ENCODE assay signal across 8 cellular contexts in the genomic region with DNA sequence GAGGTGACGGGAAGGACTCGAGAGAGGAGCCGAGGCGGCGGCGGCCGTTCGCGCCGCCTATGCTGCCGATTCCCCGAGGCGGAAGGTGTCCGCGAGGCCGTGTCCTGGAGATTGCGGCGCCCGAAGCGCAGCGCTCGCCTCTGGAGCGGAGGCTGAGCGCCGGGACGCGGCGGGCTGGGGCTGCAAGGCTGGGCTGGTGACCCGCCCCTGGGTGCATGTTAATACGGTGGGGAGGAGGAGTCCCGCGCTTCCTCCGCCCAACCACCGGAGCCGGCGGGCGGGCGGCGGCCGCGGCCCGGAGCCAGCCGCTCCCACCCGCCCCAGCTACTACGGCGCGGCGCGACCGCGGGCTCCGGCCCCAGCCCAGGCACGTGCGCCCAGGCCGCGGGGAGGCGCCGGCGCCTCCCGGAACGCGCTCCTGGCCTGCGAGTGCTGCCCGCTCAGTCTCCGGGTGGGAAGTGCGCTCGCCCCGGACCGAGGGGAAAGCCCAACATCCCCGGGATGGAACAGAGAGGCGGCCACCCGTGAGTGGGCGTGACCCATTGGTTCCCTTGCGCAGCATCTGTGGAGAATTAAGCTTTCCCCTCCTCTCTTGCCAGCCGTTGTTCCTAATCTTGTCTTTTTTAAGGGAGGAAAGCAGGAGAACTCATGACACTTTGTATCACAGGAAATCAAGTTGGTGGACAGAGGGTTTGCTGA. TPM values are rescaled to one million over a fixed set of nuclear protein-coding genes. Genes with fewer than 3 reads are reported as not detected.
DNase-seq lines count a peak whose midpoint lies in the region; ATAC-seq, FAIRE-seq and TF ChIP-seq lines count a peak whose summit lies in the region.

A gene (minus strand): TSS at position 195 of the 699 bp plus-strand sequence.

- no peak for FAIRE-seq in GM19239 (lab: Jason Lieb, UNC)

- H3K27ac ChIP-seq in SK-N-MC (no peak within 1 kb of the TSS), heart right ventricle (no peak within 1 kb of the TSS), rectal smooth muscle tissue (ENCODE audit: low read depth, low read length) (no peak within 1 kb of the TSS)

- TF ChIP-seq CTCF in GM13976 (IDR thresholded peaks at IDR 0.05; ENCODE audit: borderline replicate concordance, control extremely low read depth, extremely low read depth, insufficient read depth, missing control alignments) (no peak), heart right ventricle (IDR thresholded peaks at IDR 0.05) (no peak)

- 0 to 1% methylated on average over 68 to 75 of the region's 75 CpGs for WGBS in heart right ventricle, 2 donors

- H3K4me3 ChIP-seq in SK-N-MC (peak within 1 kb of the TSS; percentile 71), heart right ventricle (peak within 1 kb of the TSS in 9 of 10 donors; percentile 24 to 47 (median 41)), rectal smooth muscle tissue (ENCODE audit: low read length) (peak within 1 kb of the TSS; percentile 55)

- intact Hi-C loops in heart right ventricle (cut with DNase I) = loop anchor here in 1 of 10 donors (10.0 kb wide), 1 partner anchor 60 kb away; no protein-coding TSS in a partner anchor

- ATAC-seq in HG02571 (IDR thresholded peaks at IDR 0.05; ENCODE audit: unreplicated experiment) = peak; percentile 70
- peak in 5 of 8 donors; percentile 69 to 80 (median 76) for ATAC-seq in heart right ventricle
- no peak for ATAC-seq in HG02973 (IDR thresholded peaks at IDR 0.05; ENCODE audit: unreplicated experiment)

- DNase-seq in GM13976 (ENCODE audit: low spot score) = peak; percentile 58
- DNase-seq in SK-N-MC (ENCODE audit: low read depth, low spot score) = no peak
- DNase-seq in heart right ventricle = peak in 1 of 2 donors; percentile 29
- no peak for DNase-seq in stimulated activated naive CD4-positive, alpha-beta T cell (lab: John Stamatoyannopoulos, UW)
- no peak for DNase-seq in GM19239 (ENCODE audit: insufficient read length, low spot score)

- H3K9ac ChIP-seq in SK-N-MC (ENCODE audit: insufficient read length) (no peak within 1 kb of the TSS), rectal smooth muscle tissue (ENCODE audit: low read length) (no peak within 1 kb of the TSS)

- H3K36me3 ChIP-seq in SK-N-MC (ENCODE audit: insufficient read depth, low read length) (no peaks in the 10 kb centered on the region), heart right ventricle (no peaks in the 10 kb centered on the region), rectal smooth muscle tissue (ENCODE audit: control insufficient read depth, insufficient read depth, low read length) (no peaks in the 10 kb centered on the region)

- H3K27me3 ChIP-seq in heart right ventricle (peaks cover 13 to 82% (median 65%) of the 10 kb centered on the region in 7 donors), rectal smooth muscle tissue (ENCODE audit: control insufficient read depth, insufficient read depth, low read length) (peaks cover 13% of the 10 kb centered on the region)

- in situ Hi-C loops in GM13976 (cut with MboI; ENCODE audit: low sequenced_read_pairs, unreplicated experiment) = no loop called here

- no peaks in the 10 kb centered on the region for H3K9me3 ChIP-seq in SK-N-MC (ENCODE audit: low read depth, low read length)
- H3K9me3 ChIP-seq in heart right ventricle = peaks cover 0 to 3% (median 0%) of the 10 kb centered on the region in 11 donors

- H3K4me1 ChIP-seq in heart right ventricle (peaks cover 0 to 12% (median 7%) of the 10 kb centered on the region in 9 donors), rectal smooth muscle tissue (ENCODE audit: control insufficient read depth, insufficient read depth, low read length) (no peaks in the 10 kb centered on the region)

RNA-seq across cellular contexts. Expression of the gene that starts here (rescaled TPM):
- total RNA-seq in heart right ventricle = 1 to 10 TPM in 5 of 10 donors, under 1 TPM in 3, not detected in 2; 0.10 to 7.2 (median 1.9) TPM
- polyA plus RNA-seq in heart right ventricle = under 1 TPM; 0.07 TPM
